Comparison of ENCODE assay signal across 1 cellular context in genomic region chr2:36965196-36965595, GRCh38.
TF ChIP-seq lines count a peak whose summit lies in the region.

No MANE protein-coding gene starts in this region.

TF ChIP-seq in HEK293, 187 proteins besides CTCF, POLR2A, EP300 and RAD21 (continued from another document):
- TF ChIP-seq PRDM2 (tag by site-specific recombination; IDR thresholded peaks at IDR 0.05; ENCODE audit: borderline replicate concordance) (no peak), ZNF292 (tag by site-specific recombination; IDR thresholded peaks at IDR 0.05; ENCODE audit: borderline replicate concordance, low read depth) (no peak), ZNF645 (tag by site-specific recombination; IDR thresholded peaks at IDR 0.05) (no peak), RBAK (tag by site-specific recombination; IDR thresholded peaks at IDR 0.05) (no peak), ZNF157 (tag by site-specific recombination; IDR thresholded peaks at IDR 0.05) (no peak), ZNF24 (tag by site-specific recombination; IDR thresholded peaks at IDR 0.05) (no peak), WT1 (tag by site-specific recombination; IDR thresholded peaks at IDR 0.05) (no peak)
